Comparison of ENCODE assay signal across 16 cellular contexts in the genomic region with DNA sequence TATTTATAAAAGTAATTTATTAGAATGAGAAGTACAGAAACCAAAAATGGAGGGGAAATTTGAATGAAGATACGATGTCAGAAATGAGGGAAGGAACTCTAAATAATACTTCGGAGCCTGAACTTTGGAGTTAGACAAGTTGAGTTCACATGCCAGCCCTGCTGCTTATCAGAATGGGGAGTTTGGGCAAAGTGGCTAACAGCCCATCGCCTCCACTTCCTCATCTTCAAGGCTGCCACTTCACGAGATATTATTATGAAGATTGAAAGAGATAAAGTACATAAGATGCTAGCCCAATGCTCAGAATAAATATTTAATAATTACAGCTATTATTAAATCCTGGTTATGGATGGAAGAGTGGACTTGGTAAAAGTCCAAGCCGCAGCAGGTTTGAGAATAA.
"Had no signal": no experiment of that assay in that cellular context is flagged by ENCODE, and none has a peak within 500 bp of the region (broad histone marks: within the 10 kb centered on the region; RNA-seq: fewer than 3 reads in every experiment).

No MANE protein-coding gene starts in this region.

- H3K27ac ChIP-seq: ovary, right lobe of liver, suprapubic skin, upper lobe of left lung had no signal

- H3K4me1 ChIP-seq: right lobe of liver, suprapubic skin had no signal

- H3K36me3 ChIP-seq: ovary, right lobe of liver, suprapubic skin, upper lobe of left lung had no signal

- H3K9me3 ChIP-seq: mucosa of descending colon, ovary, right lobe of liver, suprapubic skin, upper lobe of left lung had no signal

- H3K4me3 ChIP-seq: mucosa of descending colon, ovary, right lobe of liver, suprapubic skin, upper lobe of left lung had no signal

- DNase-seq: activated CD4-positive, CD25-positive, alpha-beta regulatory T cell treated with anti-CD3 and anti-CD28 coated beads, Interleukin-2, amount 50 U/mL, for 72 hours; activated CD8-positive, alpha-beta T cell treated with anti-CD3 and anti-CD28 coated beads for 36 hours; activated effector memory CD4-positive, alpha-beta T cell treated with Interleukin-2 at 50 U/mL for 16 hours; activated T-cell treated with anti-CD3 and anti-CD28 coated beads, Interleukin-2, amount 50 U/mL, for 4 hours; amniotic stem cell; kidney glomerular epithelial cell; left ventricle myocardium superior; mucosa of descending colon; ovary; right lobe of liver; upper lobe of left lung had no signal

- H3K9me3 Mint-ChIP-seq: activated CD8-positive, alpha-beta T cell treated with anti-CD3 and anti-CD28 coated beads for 36 hours; activated T-cell treated with anti-CD3 and anti-CD28 coated beads, Interleukin-2, amount 50 U/mL, for 4 hours; memory B cell; stimulated activated naive CD8-positive, alpha-beta T cell treated with anti-CD3 and anti-CD28 coated beads, Interleukin-15, Interleukin-2, amounts not matched to agents 100 ng/mL and 50 ng/mL, for 24 hours; T-helper 1 cell treated with Interleukin-12 subunit alpha and Interleukin-12 subunit beta and Interleukin-4 antibody, amounts not matched to agents 30 μg/mL and 1 μg/mL, for 36 hours had no signal

- H3K4me3 Mint-ChIP-seq: activated CD8-positive, alpha-beta T cell treated with anti-CD3 and anti-CD28 coated beads for 36 hours; activated naive CD8-positive, alpha-beta T cell; activated T-cell treated with anti-CD3 and anti-CD28 coated beads, Interleukin-2, amount 50 U/mL, for 4 hours; memory B cell; stimulated activated naive CD8-positive, alpha-beta T cell treated with anti-CD3 and anti-CD28 coated beads, Interleukin-15, Interleukin-2, amounts not matched to agents 100 ng/mL and 50 ng/mL, for 24 hours; T-helper 1 cell treated with Interleukin-12 subunit alpha and Interleukin-12 subunit beta and Interleukin-4 antibody, amounts not matched to agents 30 μg/mL and 1 μg/mL, for 36 hours had no signal

- H3K36me3 Mint-ChIP-seq: memory B cell had no signal

- H3K27ac Mint-ChIP-seq: activated CD8-positive, alpha-beta T cell treated with anti-CD3 and anti-CD28 coated beads for 36 hours; memory B cell; stimulated activated naive CD8-positive, alpha-beta T cell treated with anti-CD3 and anti-CD28 coated beads, Interleukin-15, Interleukin-2, amounts not matched to agents 100 ng/mL and 50 ng/mL, for 24 hours; T-helper 1 cell treated with Interleukin-12 subunit alpha and Interleukin-12 subunit beta and Interleukin-4 antibody, amounts not matched to agents 30 μg/mL and 1 μg/mL, for 36 hours had no signal
